ENCODE assay signal across 11 cellular contexts in genomic region chr3:186532641-186533072, GRCh38. TPM values are rescaled to one million over a fixed set of nuclear protein-coding genes. Genes with fewer than 3 reads are reported as not detected.
DNase-seq lines count a peak whose midpoint lies in the region; ATAC-seq, FAIRE-seq and TF ChIP-seq lines count a peak whose summit lies in the region.
"Had no signal": no experiment of that assay in that cellular context is flagged by ENCODE, and none has a peak within 500 bp of the region (broad histone marks: within the 10 kb centered on the region; RNA-seq: fewer than 3 reads in every experiment).

No MANE protein-coding gene starts in this region.

- no peak overlapping the region for H2BK15ac ChIP-seq in neuronal stem cell (ENCODE audit: low read length)

- no peak overlapping the region for H4K91ac ChIP-seq in neuronal stem cell (ENCODE audit: low read depth, low read length, poor library complexity)

- no peak overlapping the region for H3K4me2 ChIP-seq in neuronal stem cell (ENCODE audit: insufficient read depth, low read length, poor library complexity, severe bottlenecking)

- no peak overlapping the region for H3K14ac ChIP-seq in neuronal stem cell (ENCODE audit: low read length)

- peaks cover 0 to 2% of the 10 kb centered on the region in 2 donors for H3K9me3 ChIP-seq in neuronal stem cell (replicated peaks in 1 of 2; ENCODE audit: control insufficient read depth in 2 of 2, insufficient read depth in 1 of 2, low read depth in 1 of 2, low read length in 2 of 2)

- no peak overlapping the region for H3K4me3 ChIP-seq in neuronal stem cell (ENCODE audit: low read length in 2 of 2)

- no peak overlapping the region for H3K9ac ChIP-seq in neuronal stem cell (ENCODE audit: low read depth, low read length, poor library complexity)

- no peak overlapping the region for H4K8ac ChIP-seq in neuronal stem cell (ENCODE audit: low read depth, low read length)

- no peaks in the 10 kb centered on the region for H3K79me1 ChIP-seq in neuronal stem cell (ENCODE audit: low read depth, low read length)

- FAIRE-seq in GM19239 (lab: Jason Lieb, UNC) = peak; percentile 90
- FAIRE-seq: endothelial cell of umbilical vein had no signal

- no CpG with 5 or more reads among the region's 1 CpG for WGBS in neuronal stem cell (ENCODE audit: extremely low coverage in 2 of 2, insufficient read length in 2 of 2, insufficient replicate concordance in 1 of 2), 2 donors

- no peak overlapping the region for H2BK5ac ChIP-seq in neuronal stem cell (ENCODE audit: low read length)

- H2BK120ac ChIP-seq in neuronal stem cell (ENCODE audit: low read depth, low read length) = no peak overlapping the region

- H3K4ac ChIP-seq in neuronal stem cell (ENCODE audit: low read length) = no peak overlapping the region

- no peak for DNase-seq in GM19239 (ENCODE audit: insufficient read length, low spot score)
- peak; percentile 29 for DNase-seq in RPMI8226
- DNase-seq in neuronal stem cell (ENCODE audit: low spot score) = peak; percentile 88
- no peak for DNase-seq in EL
- DNase-seq in iPS-NIHi7 (ENCODE audit: extremely low spot score) = no peak
- no peak for DNase-seq in erythroblast (lab: John Stamatoyannopoulos, UW)
- DNase-seq: activated CD4-positive, alpha-beta T cell treated with anti-CD3 and anti-CD28 coated beads for 4 hours; HFFc6 had no signal

- peaks cover 0 to 3% (median 0%) of the 10 kb centered on the region in 3 experiments for H3K27me3 ChIP-seq in neuronal stem cell (ENCODE audit: control insufficient read depth in 3 of 3, insufficient read depth in 3 of 3, low read depth in 1 of 3, low read length in 3 of 3)

- H3K23ac ChIP-seq in neuronal stem cell (ENCODE audit: low read depth, low read length, poor library complexity) = no peak overlapping the region

- ATAC-seq in HG02981 (IDR thresholded peaks at IDR 0.05; ENCODE audit: unreplicated experiment) (peak; percentile 62), HG03095 (IDR thresholded peaks at IDR 0.05; ENCODE audit: unreplicated experiment) (no peak)

- no peak overlapping the region for H2BK12ac ChIP-seq in neuronal stem cell (ENCODE audit: low read length)

- H3K4me1 ChIP-seq in neuronal stem cell (ENCODE audit: control insufficient read depth in 2 of 2, insufficient read depth in 1 of 2, low read depth in 1 of 2, low read length in 2 of 2) = peaks cover 15 to 27% of the 10 kb centered on the region in 2 donors

- peak overlapping the region; percentile 65 for H3K27ac ChIP-seq in neuronal stem cell (replicated peaks; ENCODE audit: low read length)

- H2AK5ac ChIP-seq in neuronal stem cell (ENCODE audit: low read depth, low read length) = no peak overlapping the region

- peak overlapping the region; percentile 27 for H2AFZ ChIP-seq in neuronal stem cell (ENCODE audit: low read length)

- no peak overlapping the region for H3K18ac ChIP-seq in neuronal stem cell (ENCODE audit: low read length)

- no peak for TF ChIP-seq POLR2A in erythroblast (IDR thresholded peaks at IDR 0.05; ENCODE audit: low read length)

- no peaks in the 10 kb centered on the region for H3K36me3 ChIP-seq in neuronal stem cell (replicated peaks in 1 of 2; ENCODE audit: control insufficient read depth in 2 of 2, insufficient read depth in 2 of 2, low read length in 2 of 2)

RNA-seq across cellular contexts. Expression of gene CRYGS, which starts 11.5 kb away (rescaled TPM):
- polyA plus RNA-seq in neuronal stem cell (2013, experiment 1 of 2) = 0.67 TPM
- 0.71 TPM for polyA plus RNA-seq in neuronal stem cell (2013, experiment 2 of 2)

RNA-seq across cellular contexts. Expression of gene TBCCD1, which starts 34.5 kb away (rescaled TPM):
- 9.6 TPM for polyA plus RNA-seq in neuronal stem cell (2013, experiment 1 of 2)
- 9.2 TPM for polyA plus RNA-seq in neuronal stem cell (2013, experiment 2 of 2)

RNA-seq across cellular contexts. Expression of gene DNAJB11, which starts 37.9 kb away (rescaled TPM):
- polyA plus RNA-seq in neuronal stem cell (2013, experiment 1 of 2) = 43.9 TPM
- polyA plus RNA-seq in neuronal stem cell (2013, experiment 2 of 2) = 44.3 TPM

Comparison
In these comparisons a context has a peak if more than half of its experiments do, and no peak if none do; other contexts are left out.
1. DNase-seq: peak in RPMI8226 (single experiment) and neuronal stem cell (single experiment); none in GM19239 (single experiment), EL (single experiment), iPS-NIHi7 (single experiment) and erythroblast (0 of 2).